Comparison of ENCODE assay signal across 1 cellular context in the genomic region with DNA sequence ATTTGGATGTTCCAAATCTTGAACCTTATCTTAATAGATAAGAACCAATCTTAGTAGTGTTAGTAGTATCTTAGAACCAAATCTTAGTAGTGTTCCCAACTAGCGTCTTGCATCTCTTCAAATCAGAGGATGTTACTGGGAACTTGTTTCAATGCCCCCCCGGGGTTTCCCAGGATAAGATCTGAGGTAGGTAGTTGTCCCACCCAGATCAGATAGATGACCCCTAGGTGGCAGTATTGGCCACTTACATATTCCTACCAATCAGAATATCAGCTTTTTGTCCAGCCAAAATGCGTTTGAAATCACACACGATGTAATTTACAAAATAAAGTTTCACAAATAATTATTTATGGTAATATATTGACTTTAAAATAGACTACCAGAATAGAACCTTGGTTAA.
TF ChIP-seq lines count a peak whose summit lies in the region.

No MANE protein-coding gene starts in this region.

TF ChIP-seq in GM23338, 12 proteins besides CTCF, POLR2A, EP300 and RAD21 (continued from another document):
- TF ChIP-seq, protein P1, sequence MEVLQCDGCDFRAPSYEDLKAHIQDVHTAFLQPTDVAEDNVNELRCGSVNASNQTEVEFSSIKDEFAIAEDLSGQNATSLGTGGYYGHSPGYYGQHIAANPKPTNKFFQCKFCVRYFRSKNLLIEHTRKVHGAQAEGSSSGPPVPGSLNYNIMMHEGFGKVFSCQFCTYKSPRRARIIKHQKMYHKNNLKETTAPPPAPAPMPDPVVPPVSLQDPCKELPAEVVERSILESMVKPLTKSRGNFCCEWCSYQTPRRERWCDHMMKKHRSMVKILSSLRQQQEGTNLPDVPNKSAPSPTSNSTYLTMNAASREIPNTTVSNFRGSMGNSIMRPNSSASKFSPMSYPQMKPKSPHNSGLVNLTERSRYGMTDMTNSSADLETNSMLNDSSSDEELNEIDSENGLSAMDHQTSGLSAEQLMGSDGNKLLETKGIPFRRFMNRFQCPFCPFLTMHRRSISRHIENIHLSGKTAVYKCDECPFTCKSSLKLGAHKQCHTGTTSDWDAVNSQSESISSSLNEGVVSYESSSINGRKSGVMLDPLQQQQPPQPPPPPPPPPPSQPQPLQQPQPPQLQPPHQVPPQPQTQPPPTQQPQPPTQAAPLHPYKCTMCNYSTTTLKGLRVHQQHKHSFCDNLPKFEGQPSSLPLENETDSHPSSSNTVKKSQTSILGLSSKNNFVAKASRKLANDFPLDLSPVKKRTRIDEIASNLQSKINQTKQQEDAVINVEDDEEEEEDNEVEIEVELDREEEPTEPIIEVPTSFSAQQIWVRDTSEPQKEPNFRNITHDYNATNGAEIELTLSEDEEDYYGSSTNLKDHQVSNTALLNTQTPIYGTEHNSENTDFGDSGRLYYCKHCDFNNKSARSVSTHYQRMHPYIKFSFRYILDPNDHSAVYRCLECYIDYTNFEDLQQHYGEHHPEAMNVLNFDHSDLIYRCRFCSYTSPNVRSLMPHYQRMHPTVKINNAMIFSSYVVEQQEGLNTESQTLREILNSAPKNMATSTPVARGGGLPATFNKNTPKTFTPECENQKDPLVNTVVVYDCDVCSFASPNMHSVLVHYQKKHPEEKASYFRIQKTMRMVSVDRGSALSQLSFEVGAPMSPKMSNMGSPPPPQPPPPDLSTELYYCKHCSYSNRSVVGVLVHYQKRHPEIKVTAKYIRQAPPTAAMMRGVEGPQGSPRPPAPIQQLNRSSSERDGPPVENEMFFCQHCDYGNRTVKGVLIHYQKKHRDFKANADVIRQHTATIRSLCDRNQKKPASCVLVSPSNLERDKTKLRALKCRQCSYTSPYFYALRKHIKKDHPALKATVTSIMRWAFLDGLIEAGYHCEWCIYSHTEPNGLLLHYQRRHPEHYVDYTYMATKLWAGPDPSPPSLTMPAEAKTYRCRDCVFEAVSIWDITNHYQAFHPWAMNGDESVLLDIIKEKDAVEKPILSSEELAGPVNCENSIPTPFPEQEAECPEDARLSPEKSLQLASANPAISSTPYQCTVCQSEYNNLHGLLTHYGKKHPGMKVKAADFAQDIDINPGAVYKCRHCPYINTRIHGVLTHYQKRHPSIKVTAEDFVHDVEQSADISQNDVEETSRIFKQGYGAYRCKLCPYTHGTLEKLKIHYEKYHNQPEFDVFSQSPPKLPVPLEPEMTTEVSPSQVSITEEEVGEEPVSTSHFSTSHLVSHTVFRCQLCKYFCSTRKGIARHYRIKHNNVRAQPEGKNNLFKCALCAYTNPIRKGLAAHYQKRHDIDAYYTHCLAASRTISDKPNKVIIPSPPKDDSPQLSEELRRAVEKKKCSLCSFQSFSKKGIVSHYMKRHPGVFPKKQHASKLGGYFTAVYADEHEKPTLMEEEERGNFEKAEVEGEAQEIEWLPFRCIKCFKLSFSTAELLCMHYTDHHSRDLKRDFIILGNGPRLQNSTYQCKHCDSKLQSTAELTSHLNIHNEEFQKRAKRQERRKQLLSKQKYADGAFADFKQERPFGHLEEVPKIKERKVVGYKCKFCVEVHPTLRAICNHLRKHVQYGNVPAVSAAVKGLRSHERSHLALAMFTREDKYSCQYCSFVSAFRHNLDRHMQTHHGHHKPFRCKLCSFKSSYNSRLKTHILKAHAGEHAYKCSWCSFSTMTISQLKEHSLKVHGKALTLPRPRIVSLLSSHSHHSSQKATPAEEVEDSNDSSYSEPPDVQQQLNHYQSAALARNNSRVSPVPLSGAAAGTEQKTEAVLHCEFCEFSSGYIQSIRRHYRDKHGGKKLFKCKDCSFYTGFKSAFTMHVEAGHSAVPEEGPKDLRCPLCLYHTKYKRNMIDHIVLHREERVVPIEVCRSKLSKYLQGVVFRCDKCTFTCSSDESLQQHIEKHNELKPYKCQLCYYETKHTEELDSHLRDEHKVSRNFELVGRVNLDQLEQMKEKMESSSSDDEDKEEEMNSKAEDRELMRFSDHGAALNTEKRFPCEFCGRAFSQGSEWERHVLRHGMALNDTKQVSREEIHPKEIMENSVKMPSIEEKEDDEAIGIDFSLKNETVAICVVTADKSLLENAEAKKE (CRISPR knock-in tag; IDR thresholded peaks at IDR 0.05), result no peak
- TF ChIP-seq ETS1 (IDR thresholded peaks at IDR 0.05) (no peak), ZNF331 (CRISPR knock-in tag; IDR thresholded peaks at IDR 0.05; ENCODE audit: low read depth) (no peak)
TF ChIP-seq in GM23338: peak in this region for 0.
